Comparison of ENCODE assay signal across 8 cellular contexts in genomic region chr21:34483854-34484253, GRCh38. TPM values are rescaled to one million over a fixed set of nuclear protein-coding genes. Genes with fewer than 3 reads are reported as not detected.
DNase-seq lines count a peak whose midpoint lies in the region; ATAC-seq, FAIRE-seq and TF ChIP-seq lines count a peak whose summit lies in the region.
"Not testable (repeated sequence)": the region's sequence is repeated elsewhere in the genome, so short reads cannot be mapped to it uniquely, and the experiment has no call there.
"Had no signal": no experiment of that assay in that cellular context is flagged by ENCODE, and none has a peak within 500 bp of the region (broad histone marks: within the 10 kb centered on the region; RNA-seq: fewer than 3 reads in every experiment).

No MANE protein-coding gene starts in this region.

- TF ChIP-seq RAD21 in IMR-90 (IDR thresholded peaks at IDR 0.05; ENCODE audit: low read length); H1 (IDR thresholded peaks at IDR 0.05 in 1 of 2, conservative IDR thresholded peaks at IDR 0.05 in 1 of 2; ENCODE audit: low read depth in 2 of 2, low read length in 2 of 2); HepG2 (CRISPR knock-in tag; IDR thresholded peaks at IDR 0.05): not testable (repeated sequence)

- H3K18ac ChIP-seq in IMR-90 (ENCODE audit: low read depth, low read length); H1 (ENCODE audit: extremely low read depth, low read length): not testable (repeated sequence)

- H4K91ac ChIP-seq in IMR-90 (ENCODE audit: insufficient read depth, low read depth, low read length); H1 (replicated peaks; ENCODE audit: insufficient read length, low read length): not testable (repeated sequence)

- H3K79me1 ChIP-seq in IMR-90 (ENCODE audit: low read depth in 1 of 2, low read length in 2 of 2); H1 (ENCODE audit: low read depth, low read length): not testable (repeated sequence)

- H2AK5ac ChIP-seq in IMR-90 (ENCODE audit: low read depth, low read length); H1 (ENCODE audit: low read depth, low read length): not testable (repeated sequence)

- not testable (repeated sequence) for TF ChIP-seq CTCF in GM23338 (conservative IDR thresholded peaks at IDR 0.05; ENCODE audit: low read depth in 2 of 2); IMR-90 (conservative IDR thresholded peaks at IDR 0.05; ENCODE audit: low read depth, low read length); astrocyte (IDR thresholded peaks at IDR 0.05; ENCODE audit: insufficient read depth, low read depth, low read length); H1 (IDR thresholded peaks at IDR 0.05; ENCODE audit: control extremely low read depth in 1 of 3, insufficient read depth in 1 of 3, low read depth in 1 of 3, low read length in 3 of 3); HepG2 (CRISPR knock-in tag; IDR thresholded peaks at IDR 0.05)

- not testable (repeated sequence) for H4K8ac ChIP-seq in IMR-90 (ENCODE audit: low read depth in 2 of 2, low read length in 2 of 2); H1 (ENCODE audit: extremely low read depth, insufficient read depth, low read length)

- H3K27me3 Mint-ChIP-seq in GM23338 (ENCODE audit: insufficient read depth, low read depth, poor library complexity); astrocyte (ENCODE audit: low read depth, unreplicated experiment): not testable (repeated sequence)

- H3K27ac Mint-ChIP-seq in GM23338; astrocyte (ENCODE audit: unreplicated experiment): not testable (repeated sequence)

- CTCF ChIA-PET in IMR-90 (lab: Yijun Ruan, JAX); H1 (lab: Charles Lee; ENCODE audit: partially characterized antibody); HepG2 (lab: Yijun Ruan, JAX; ENCODE audit: low intra/inter-chr PET ratio, low total read pairs): not testable (repeated sequence)

- not testable (repeated sequence) for H3K27me3 ChIP-seq in GM23338 (ENCODE audit: insufficient read depth); IMR-90 (ENCODE audit: control insufficient read depth, insufficient read depth, low read length); astrocyte (ENCODE audit: insufficient read depth, low read length); H1 (replicated peaks in 1 of 4; ENCODE audit: control insufficient read depth in 3 of 4, extremely low read depth in 1 of 4, insufficient read depth in 3 of 4, low read length in 3 of 4); HepG2 (ENCODE audit: control insufficient read depth in 1 of 2, insufficient read depth in 2 of 2, low read length in 2 of 2)

- FAIRE-seq in astrocyte (lab: Jason Lieb, UNC) (peak; percentile 20), H1 (lab: Jason Lieb, UNC) (peak; percentile 32)
- FAIRE-seq in HepG2 (lab: Jason Lieb, UNC) = not testable (repeated sequence)

- H3K36me3 ChIP-seq in GM23338 (ENCODE audit: insufficient read depth); IMR-90 (ENCODE audit: control insufficient read depth, insufficient read depth, low read length); astrocyte (ENCODE audit: insufficient read depth, low read length); H1 (ENCODE audit: control insufficient read depth in 2 of 4, insufficient read depth in 4 of 4, low read length in 3 of 4); HepG2 (replicated peaks in 1 of 2; ENCODE audit: control insufficient read depth in 1 of 2, insufficient read depth in 2 of 2, low read length in 2 of 2): not testable (repeated sequence)

- DNase-seq in GM23338 (ENCODE audit: low spot score); IMR-90; astrocyte (ENCODE audit: low read depth); H1 (ENCODE audit: low read depth in 1 of 2, low spot score in 2 of 2); HepG2 (ENCODE audit: low spot score): not testable (repeated sequence)

- not testable (repeated sequence) for H2AK9ac ChIP-seq in IMR-90 (replicated peaks; ENCODE audit: low read depth, low read length, poor library complexity)

- not testable (repeated sequence) for H2BK12ac ChIP-seq in H1 (ENCODE audit: low read depth, low read length)

- H3K4ac ChIP-seq in IMR-90 (ENCODE audit: low read depth, low read length); H1 (replicated peaks; ENCODE audit: insufficient read length, low read depth, low read length): not testable (repeated sequence)

- H3K9me3 ChIP-seq in IMR-90 (ENCODE audit: control insufficient read depth, insufficient read depth, low read length); astrocyte (ENCODE audit: insufficient read depth, low read depth, low read length); H1 (ENCODE audit: insufficient read depth in 2 of 2, low read depth in 1 of 2, low read length in 1 of 2); HepG2 (ENCODE audit: low read length): not testable (repeated sequence)

- POLR2A ChIA-PET in IMR-90 (lab: Charles Lee; ENCODE audit: unreplicated experiment); H1 (lab: Charles Lee; ENCODE audit: partially characterized antibody); HepG2 (lab: Yijun Ruan, JAX): not testable (repeated sequence)

- dilution Hi-C loops in IMR-90 (cut with HindIII; ENCODE audit: low sequenced_read_pairs, unreplicated experiment) = not testable (repeated sequence)

- H3K4me3 ChIP-seq in GM23338; IMR-90 (ENCODE audit: insufficient read depth, low read depth, low read length); astrocyte (ENCODE audit: insufficient read depth, low read depth, low read length); H1 (ENCODE audit: extremely low read depth in 1 of 4, insufficient read depth in 2 of 4, low read depth in 3 of 4, low read length in 4 of 4); HepG2 (replicated peaks in 1 of 3; ENCODE audit: insufficient read depth in 1 of 3, low read depth in 2 of 3, low read length in 3 of 3): not testable (repeated sequence)

- not testable (repeated sequence) for H2BK120ac ChIP-seq in IMR-90 (ENCODE audit: low read depth, low read length); H1 (replicated peaks; ENCODE audit: low read depth, low read length)

- H3K36me3 Mint-ChIP-seq in GM23338 (ENCODE audit: low read depth); astrocyte (ENCODE audit: low read depth, unreplicated experiment): not testable (repeated sequence)

- H3K56ac ChIP-seq in IMR-90 (ENCODE audit: extremely low read depth, insufficient read depth, low read length); H1 (replicated peaks; ENCODE audit: insufficient read length, low read depth, low read length): not testable (repeated sequence)

- not testable (repeated sequence) for H4K5ac ChIP-seq in IMR-90 (ENCODE audit: low read depth, low read length); H1 (ENCODE audit: insufficient read length, low read depth, low read length)

- not testable (repeated sequence) for TF ChIP-seq POLR2A in IMR-90 (IDR thresholded peaks at IDR 0.05; ENCODE audit: low read depth, low read length); H1 (IDR thresholded peaks at IDR 0.05; ENCODE audit: control extremely low read depth in 1 of 2, low read depth in 2 of 2, low read length in 2 of 2); HepG2 (IDR thresholded peaks at IDR 0.05; ENCODE audit: insufficient read depth in 1 of 2, low read depth in 2 of 2, low read length in 2 of 2)

- H2BK15ac ChIP-seq in IMR-90 (ENCODE audit: low read depth, low read length); H1 (ENCODE audit: low read length): not testable (repeated sequence)

- H3K27ac ChIP-seq in GM23338 (ENCODE audit: low read depth); IMR-90 (ENCODE audit: insufficient read depth, low read length); astrocyte (ENCODE audit: low read depth, low read length); H1 (ENCODE audit: low read depth, low read length); HepG2 (ENCODE audit: extremely low read length, insufficient read depth, low read length): not testable (repeated sequence)

- not testable (repeated sequence) for H3F3A ChIP-seq in GM23338 (replicated peaks; ENCODE audit: low read depth)

- not testable (repeated sequence) for H3K4me1 Mint-ChIP-seq in GM23338; astrocyte (ENCODE audit: low read depth, unreplicated experiment)

- ATAC-seq in GM23338 = peak; percentile 74
- peak; percentile 68 for ATAC-seq in IMR-90 (ENCODE audit: low read depth)
- peak; percentile 73 for ATAC-seq in SK-N-SH treated with all-trans-retinoic acid at 6 μM for 48 hours
- peak; percentile 69 for ATAC-seq in HepG2

- in situ Hi-C loops in IMR-90 (cut with MboI; ENCODE audit: low sequenced_read_pairs); HepG2 (cut with HindIII; ENCODE audit: extremely low pct_ligation_motif_present, low pct_unique_long_range_greater_than_20kb): not testable (repeated sequence)

- BruUV-seq in IMR-90 (replicated peaks; lab: Mats Ljungman, UMichigan); HepG2 (replicated peaks; lab: Mats Ljungman, UMichigan): not testable (repeated sequence)

- H2BK5ac ChIP-seq in IMR-90 (ENCODE audit: low read depth, low read length, poor library complexity, severe bottlenecking); H1 (ENCODE audit: low read depth, low read length): not testable (repeated sequence)

- TF ChIP-seq EP300 in H1 (IDR thresholded peaks at IDR 0.05; ENCODE audit: borderline replicate concordance in 1 of 2, low read depth in 2 of 2, low read length in 2 of 2); HepG2 (IDR thresholded peaks at IDR 0.05; ENCODE audit: low read depth in 2 of 2, low read length in 2 of 2); HepG2 (CRISPR knock-in tag; IDR thresholded peaks at IDR 0.05; ENCODE audit: borderline replicate concordance): not testable (repeated sequence)

- no CpG with 5 or more reads among the region's 5 CpGs for WGBS in IMR-90 (ENCODE audit: extremely low coverage in 2 of 2, insufficient read length in 1 of 2), 2 experiments
- WGBS in H1 (ENCODE audit: extremely low coverage in 1 of 2, insufficient coverage in 1 of 2, insufficient read length in 1 of 2, insufficient replicate concordance in 2 of 2, low coverage in 1 of 2, low lambda C conversion rate in 2 of 2, missing lambda C conversion rate in 1 of 2), 2 experiments = no CpG with 5 or more reads among the region's 5 CpGs
- WGBS in HepG2 (ENCODE audit: low lambda C conversion rate) = no CpG with 5 or more reads among the region's 5 CpGs

- H2BK20ac ChIP-seq in IMR-90 (ENCODE audit: low read depth, low read length); H1 (ENCODE audit: low read length): not testable (repeated sequence)

- not testable (repeated sequence) for H3K9me3 Mint-ChIP-seq in GM23338; astrocyte (ENCODE audit: unreplicated experiment)

- H3K4me3 Mint-ChIP-seq in GM23338; astrocyte (ENCODE audit: unreplicated experiment): not testable (repeated sequence)

- not testable (repeated sequence) for H3K23ac ChIP-seq in IMR-90 (ENCODE audit: low read depth, low read length); H1 (ENCODE audit: insufficient read length)

- not testable (repeated sequence) for H3K4me2 ChIP-seq in GM23338; IMR-90 (ENCODE audit: low read depth, low read length); astrocyte (ENCODE audit: low read length); H1 (ENCODE audit: insufficient read depth in 1 of 2, low read depth in 2 of 2, low read length in 2 of 2); HepG2 (ENCODE audit: low read depth, low read length)

- not testable (repeated sequence) for H2AFZ ChIP-seq in GM23338; IMR-90 (replicated peaks; ENCODE audit: low read length, poor library complexity); astrocyte (ENCODE audit: low read depth, low read length); H1 (ENCODE audit: low read length); HepG2 (ENCODE audit: low read length)

- not testable (repeated sequence) for H3K9me1 ChIP-seq in IMR-90 (ENCODE audit: insufficient read depth, low read length)

- H4K20me1 ChIP-seq in GM23338 (replicated peaks; ENCODE audit: insufficient read depth); IMR-90 (ENCODE audit: insufficient read depth, low read length); astrocyte (ENCODE audit: insufficient read depth, low read length); H1 (replicated peaks in 1 of 2; ENCODE audit: control insufficient read depth in 1 of 2, insufficient read depth in 2 of 2, low read length in 2 of 2); HepG2 (ENCODE audit: insufficient read depth, low read length): not testable (repeated sequence)

- not testable (repeated sequence) for H3K9me2 ChIP-seq in GM23338 (ENCODE audit: insufficient read depth)

- not testable (repeated sequence) for H3K23me2 ChIP-seq in H1 (ENCODE audit: low read depth, low read length)

- not testable (repeated sequence) for H3K4me1 ChIP-seq in GM23338 (ENCODE audit: insufficient read depth); IMR-90 (ENCODE audit: control insufficient read depth, insufficient read depth, low read length); astrocyte (ENCODE audit: insufficient read depth, low read length); H1 (replicated peaks in 1 of 4; ENCODE audit: control insufficient read depth in 3 of 4, insufficient read depth in 4 of 4, low read length in 3 of 4); HepG2 (ENCODE audit: insufficient read depth, low read length)

- intact Hi-C loops in IMR-90 (cut with micrococcal nuclease); HepG2 (cut with micrococcal nuclease; ENCODE audit: unreplicated experiment): not testable (repeated sequence)

- not testable (repeated sequence) for H3K79me2 ChIP-seq in GM23338 (replicated peaks; ENCODE audit: insufficient read depth); astrocyte (ENCODE audit: insufficient read depth, low read length); H1 (ENCODE audit: control insufficient read depth in 1 of 2, insufficient read depth in 2 of 2, low read length in 2 of 2); HepG2 (ENCODE audit: insufficient read depth, low read length)

- H3K14ac ChIP-seq in IMR-90 (replicated peaks; ENCODE audit: low read depth, low read length); H1 (ENCODE audit: insufficient read length): not testable (repeated sequence)

- not testable (repeated sequence) for H3K9ac ChIP-seq in IMR-90 (ENCODE audit: low read depth, low read length); astrocyte (ENCODE audit: low read length); H1 (replicated peaks in 1 of 4; ENCODE audit: extremely low read depth in 1 of 4, low read depth in 3 of 4, low read length in 3 of 4); HepG2 (ENCODE audit: insufficient read depth, low read depth, low read length)

RNA-seq across cellular contexts. Expression of gene KCNE1, which starts 28.2 kb away (rescaled TPM):
- 0.07 TPM in 1 of 2 replicates, not detected in the other for total RNA-seq in GM23338 (2014; rRNA removed; shearing (Covaris generic))
- polyA plus RNA-seq in GM23338 (2016; fragmentation: Nextera tagmentation; extraction: Ambion mirVana) = not detected in 2 replicates
- total RNA-seq in IMR-90 (2012; rRNA removed) = 0.83 and 0.90 TPM in 2 replicates
- polyA plus RNA-seq in IMR-90 (2012; rRNA removed) = 0.37 and 0.46 TPM in 2 replicates
- polyA plus RNA-seq in IMR-90 (2012; cell fraction: cytosol; rRNA removed) = 0.22 and 0.25 TPM in 2 replicates
- 0.92 and 1.2 TPM in 2 replicates for polyA plus RNA-seq in IMR-90 (2012; cell fraction: nucleus; rRNA removed; ENCODE audit: low replicate concordance)
- 0.43 and 0.73 TPM in 2 replicates for total RNA-seq in astrocyte
- total RNA-seq in H1 (2021; fragmentation: NEBNext Ultra II Directional; extraction: Animal tissue kit (Norgen Biotek cat#: 25700)) = 0.15 and 0.28 TPM in 2 replicates
- 0.08 and 0.63 TPM in 2 replicates for polyA plus RNA-seq in H1 (2011; rRNA removed)
- 0.14 TPM for polyA plus RNA-seq in H1 (2011; cell fraction: cytosol; rRNA removed)
- polyA plus RNA-seq in H1 (2011; cell fraction: nucleus; rRNA removed) = 0.26 TPM
- polyA plus RNA-seq in H1 (2012, experiment 1 of 2) = 0.12 to 0.19 TPM (median 0.16 TPM) in 3 of 4 replicates, not detected in the other
- 0.13 TPM for polyA plus RNA-seq in H1 (2012, experiment 2 of 2)
- 0.12 TPM for polyA plus RNA-seq in H1 (2013, experiment 1 of 2)
- 0.09 TPM for polyA plus RNA-seq in H1 (2013, experiment 2 of 2)
- 0.44 TPM in 1 of 2 replicates, not detected in the other for polyA minus RNA-seq in H1 (2011; rRNA and poly(A)+ RNA removed)
- polyA minus RNA-seq in H1 (2011; cell fraction: cytosol; rRNA and poly(A)+ RNA removed) = not detected
- polyA minus RNA-seq in H1 (2011; cell fraction: nucleus; rRNA and poly(A)+ RNA removed) = 0.30 TPM
- total RNA-seq in HepG2 (2016; rRNA removed; fragmentation: Illumina TruSeq; extraction: Trizol) = 0.35 TPM in 1 of 2 replicates, not detected in the other
- not detected in 2 replicates for total RNA-seq in HepG2 (2016; cell fraction: cytosol; rRNA removed; fragmentation: Illumina TruSeq; extraction: Trizol; ENCODE audit: low read depth)
- 0.22 TPM in 1 of 2 replicates, not detected in the other for total RNA-seq in HepG2 (2016; cell fraction: insoluble cytoplasmic fraction; rRNA removed; fragmentation: Illumina TruSeq; extraction: Trizol)
- not detected in 2 replicates for total RNA-seq in HepG2 (2016; cell fraction: membrane; rRNA removed; fragmentation: Illumina TruSeq; extraction: Trizol)
- total RNA-seq in HepG2 (2016; cell fraction: nucleus; rRNA removed; fragmentation: Illumina TruSeq; extraction: Trizol) = 0.50 and 0.84 TPM in 2 replicates
- polyA plus RNA-seq in HepG2 (2011; rRNA removed) = not detected in 2 replicates
- not detected in 2 replicates for polyA plus RNA-seq in HepG2 (2011; cell fraction: cytosol; rRNA removed)
- 0.16 and 0.17 TPM in 2 replicates for polyA plus RNA-seq in HepG2 (2011; cell fraction: nucleus; rRNA removed)
- not detected in 2 replicates for polyA plus RNA-seq in HepG2 (2012)
- not detected in 2 replicates for polyA plus RNA-seq in HepG2 (2016; cell fraction: cytosol; fragmentation: Illumina TruSeq; extraction: Trizol; ENCODE audit: low read depth)
- polyA plus RNA-seq in HepG2 (2016; cell fraction: insoluble cytoplasmic fraction; fragmentation: Illumina TruSeq; extraction: Trizol; ENCODE audit: low read depth) = not detected in 2 replicates
- polyA plus RNA-seq in HepG2 (2016; cell fraction: membrane; fragmentation: Illumina TruSeq; extraction: Trizol; ENCODE audit: low read depth) = not detected in 2 replicates
- not detected in 2 replicates for polyA plus RNA-seq in HepG2 (2016; cell fraction: nucleus; fragmentation: Illumina TruSeq; extraction: Trizol; ENCODE audit: insufficient read depth, low read depth)
- not detected in 2 replicates for polyA minus RNA-seq in HepG2 (2011; rRNA and poly(A)+ RNA removed; ENCODE audit: low replicate concordance)
- not detected in 2 replicates for polyA minus RNA-seq in HepG2 (2011; cell fraction: cytosol; rRNA and poly(A)+ RNA removed)
- 1.1 and 1.4 TPM in 2 replicates for polyA minus RNA-seq in HepG2 (2011; cell fraction: nucleus; rRNA and poly(A)+ RNA removed)
- total RNA-seq: CD4-positive, alpha-beta T cell; CD8-positive, alpha-beta T cell had no signal
